In genomic region chr1:247300491-247301175, GRCh38 we compare ENCODE assay signal across 23 cellular contexts. TPM values are rescaled to one million over a fixed set of nuclear protein-coding genes. Genes with fewer than 3 reads are reported as not detected.
A peak's percentile ranks its signal among the peaks of the same experiment; 100 is the strongest.
DNase-seq lines count a peak whose midpoint lies in the region; ATAC-seq, FAIRE-seq and TF ChIP-seq lines count a peak whose summit lies in the region.
"Had no signal": no experiment of that assay in that cellular context is flagged by ENCODE, and none has a peak within 500 bp of the region (broad histone marks: within the 10 kb centered on the region; RNA-seq: fewer than 3 reads in every experiment).

No MANE protein-coding gene starts in this region.

- 0 out of 2 replicates have a peak, but pooled peaks cover 2% of the 10 kb centered on the region for H3K79me1 ChIP-seq in H1 (ENCODE audit: low read depth, low read length)

- no peak overlapping the region for H3K14ac ChIP-seq in H1 (ENCODE audit: insufficient read length)

- no peak for FAIRE-seq in H1 (lab: Jason Lieb, UNC)
- FAIRE-seq: A204.1, G401.6, GM12891 had no signal

- no peak overlapping the region for H4K91ac ChIP-seq in H1 (replicated peaks; ENCODE audit: insufficient read length, low read length)

- no peak overlapping the region for H3K23ac ChIP-seq in H1 (ENCODE audit: insufficient read length)

- no peak overlapping the region for H3K4ac ChIP-seq in H1 (replicated peaks; ENCODE audit: insufficient read length, low read depth, low read length)

- H3K36me3 Mint-ChIP-seq in nephron progenitor cell (ENCODE audit: low read depth): peaks cover 93% of the 10 kb centered on the region

- no peak overlapping the region for H2BK20ac ChIP-seq in H1 (ENCODE audit: low read length)

- no peak overlapping the region for H4K8ac ChIP-seq in H1 (ENCODE audit: extremely low read depth, insufficient read depth, low read length)

- no peak overlapping the region for H3K4me3 ChIP-seq in H1 (ENCODE audit: extremely low read depth in 1 of 4, insufficient read depth in 2 of 4, low read depth in 3 of 4, low read length in 4 of 4)
- no peak overlapping the region for H3K4me3 ChIP-seq in aorta (ENCODE audit: low read length in 2 of 2)
- H3K4me3 ChIP-seq: BLaER1 had no signal

- H4K5ac ChIP-seq in H1 (ENCODE audit: insufficient read length, low read depth, low read length): no peak overlapping the region

- peaks cover 9% of the 10 kb centered on the region for H3K4me1 Mint-ChIP-seq in nephron progenitor cell
- H3K4me1 Mint-ChIP-seq: CD14-positive monocyte had no signal

- no peak for TF ChIP-seq RAD21 in H1 (IDR thresholded peaks at IDR 0.05 in 1 of 2, conservative IDR thresholded peaks at IDR 0.05 in 1 of 2; ENCODE audit: low read depth in 2 of 2, low read length in 2 of 2)

- no peaks in the 10 kb centered on the region for H3K79me2 ChIP-seq in H1 (ENCODE audit: control insufficient read depth in 1 of 2, insufficient read depth in 2 of 2, low read length in 2 of 2)

- no peaks in the 10 kb centered on the region; the same call in 1 of the 2 replicates for H3K23me2 ChIP-seq in H1 (ENCODE audit: low read depth, low read length)

- TF ChIP-seq CTCF in H1 (IDR thresholded peaks at IDR 0.05; ENCODE audit: control extremely low read depth in 1 of 3, insufficient read depth in 1 of 3, low read depth in 1 of 3, low read length in 3 of 3): no peak
- TF ChIP-seq CTCF in nephron progenitor cell (IDR thresholded peaks at IDR 0.05): no peak

- H3K9me3 ChIP-seq in H1 (ENCODE audit: insufficient read depth in 2 of 2, low read depth in 1 of 2, low read length in 1 of 2) (peaks cover 0 to 8% of the 10 kb centered on the region in 2 experiments; a peak in 1 of 4 replicates), aorta (ENCODE audit: control insufficient read depth, low read length) (no peaks in the 10 kb centered on the region)
- H3K9me3 ChIP-seq: BE2C, BLaER1 had no signal

- CTCF ChIA-PET in H1 (lab: Charles Lee; ENCODE audit: partially characterized antibody): interaction anchor here (1.1 to 1.8 kb wide), 3 partner anchors 9 to 24 kb away, joined by 3 to 5 read pairs (median 4); no protein-coding TSS in a partner anchor

- H3K36me3 ChIP-seq in H1 (ENCODE audit: control insufficient read depth in 2 of 4, insufficient read depth in 4 of 4, low read length in 3 of 4) (peaks cover 26 to 60% (median 47%) of the 10 kb centered on the region in 4 experiments), aorta (ENCODE audit: control insufficient read depth in 1 of 2, insufficient read depth in 2 of 2, low read length in 1 of 2) (peaks cover 0 to 4% of the 10 kb centered on the region in 2 donors)

- H2BK5ac ChIP-seq in H1 (ENCODE audit: low read depth, low read length): no peak overlapping the region

- DNase-seq in H1 (ENCODE audit: low read depth in 1 of 2, low spot score in 2 of 2) (no peak), mesenteric fat pad (ENCODE audit: low spot score) (peak; percentile 87), aorta (no peak), nephron progenitor cell (no peak), dedifferentiated amniotic fluid mesenchymal stem cell (ENCODE audit: extremely low spot score) (no peak), GM19238 (ENCODE audit: insufficient read length, low spot score) (no peak)
- DNase-seq: 8988T; ACHN; BE2C; C1 segment of cervical spinal cord; CD4-positive, alpha-beta memory T cell; CD4-positive, CD25-positive, alpha-beta regulatory T cell; CD8-positive, alpha-beta memory T cell; COR-L47; DMS79 treated with DMSO at 0.1 percent for 48 hours; GF-D8 had no signal

- TF ChIP-seq POLR2A in H1 (IDR thresholded peaks at IDR 0.05; ENCODE audit: control extremely low read depth in 1 of 2, low read depth in 2 of 2, low read length in 2 of 2): no peak

- no peak overlapping the region for H3K4me2 ChIP-seq in H1 (ENCODE audit: insufficient read depth in 1 of 2, low read depth in 2 of 2, low read length in 2 of 2)
- H3K4me2 ChIP-seq: BLaER1 had no signal

- H3K4me3 Mint-ChIP-seq in nephron progenitor cell: no peak overlapping the region
- H3K4me3 Mint-ChIP-seq: CD14-positive monocyte; CD4-positive, alpha-beta memory T cell; CD4-positive, CD25-positive, alpha-beta regulatory T cell; CD8-positive, alpha-beta memory T cell had no signal

- H3K56ac ChIP-seq in H1 (replicated peaks; ENCODE audit: insufficient read length, low read depth, low read length): no peak overlapping the region

- H3K27me3 Mint-ChIP-seq in nephron progenitor cell (ENCODE audit: low read depth, poor library complexity): peaks cover 4% of the 10 kb centered on the region
- H3K27me3 Mint-ChIP-seq: CD4-positive, alpha-beta memory T cell; CD4-positive, CD25-positive, alpha-beta regulatory T cell had no signal

- peak; percentile 3 for ATAC-seq in aorta (ENCODE audit: low FRiP score)

- H3K27ac Mint-ChIP-seq in nephron progenitor cell: no peak overlapping the region
- H3K27ac Mint-ChIP-seq: CD4-positive, alpha-beta memory T cell; CD4-positive, CD25-positive, alpha-beta regulatory T cell; CD8-positive, alpha-beta memory T cell had no signal

- no peak overlapping the region for H2BK12ac ChIP-seq in H1 (ENCODE audit: low read depth, low read length)

- H3K4me1 ChIP-seq in H1 (replicated peaks in 1 of 4; ENCODE audit: control insufficient read depth in 3 of 4, insufficient read depth in 4 of 4, low read length in 3 of 4) (peaks cover 7 to 26% (median 25%) of the 10 kb centered on the region in 4 experiments), aorta (ENCODE audit: control insufficient read depth in 1 of 2, insufficient read depth in 2 of 2, low read length in 2 of 2) (no peaks in the 10 kb centered on the region)
- H3K4me1 ChIP-seq: BE2C, BLaER1 had no signal

- H3K9ac ChIP-seq in H1 (replicated peaks in 1 of 4; ENCODE audit: extremely low read depth in 1 of 4, low read depth in 3 of 4, low read length in 3 of 4): no peak overlapping the region
- H3K9ac ChIP-seq: BLaER1 had no signal

- H3K27ac ChIP-seq in H1 (ENCODE audit: low read depth, low read length): no peak overlapping the region
- H3K27ac ChIP-seq in aorta (ENCODE audit: low read depth in 1 of 2, low read length in 2 of 2): no peak overlapping the region
- H3K27ac ChIP-seq: BLaER1 had no signal

- 96% methylated on average over 47 of the region's 47 CpGs; no CpG with 5 or more reads in 1 of the 2 experiments for WGBS in H1 (ENCODE audit: extremely low coverage in 1 of 2, insufficient coverage in 1 of 2, insufficient read length in 1 of 2, insufficient replicate concordance in 2 of 2, low coverage in 1 of 2, low lambda C conversion rate in 2 of 2, missing lambda C conversion rate in 1 of 2), 2 experiments
- WGBS in aorta, 2 donors: 97 to 98% methylated on average over 47 of the region's 47 CpGs

- H2AK5ac ChIP-seq in H1 (ENCODE audit: low read depth, low read length): 0 out of 2 replicates have a peak overlapping the region, but pooled peaks have one; percentile 19

- no peak overlapping the region for H2BK15ac ChIP-seq in H1 (ENCODE audit: low read length)

- H2BK120ac ChIP-seq in H1 (replicated peaks; ENCODE audit: low read depth, low read length): no peak overlapping the region

- H2AFZ ChIP-seq in H1 (ENCODE audit: low read length): no peak overlapping the region

- intact Hi-C loops in aorta (cut with DNase I): no loop called here

- H3K27me3 ChIP-seq in H1 (replicated peaks in 1 of 4; ENCODE audit: control insufficient read depth in 3 of 4, extremely low read depth in 1 of 4, insufficient read depth in 3 of 4, low read length in 3 of 4) (no peaks in the 10 kb centered on the region), aorta (ENCODE audit: control insufficient read depth in 1 of 2, insufficient read depth in 2 of 2, low read length in 1 of 2) (no peaks in the 10 kb centered on the region)
- H3K27me3 ChIP-seq: BE2C, BLaER1 had no signal

- TF ChIP-seq EP300 in H1 (IDR thresholded peaks at IDR 0.05; ENCODE audit: borderline replicate concordance in 1 of 2, low read depth in 2 of 2, low read length in 2 of 2): no peak

- no peaks in the 10 kb centered on the region for H4K20me1 ChIP-seq in H1 (replicated peaks in 1 of 2; ENCODE audit: control insufficient read depth in 1 of 2, insufficient read depth in 2 of 2, low read length in 2 of 2)
- H4K20me1 ChIP-seq: BLaER1 had no signal

- no peaks in the 10 kb centered on the region for H3K9me3 Mint-ChIP-seq in nephron progenitor cell
- H3K9me3 Mint-ChIP-seq: CD4-positive, alpha-beta memory T cell; CD8-positive, alpha-beta memory T cell had no signal

- POLR2A ChIA-PET in H1 (lab: Charles Lee; ENCODE audit: partially characterized antibody): interaction anchor here (0.8 to 8.1 kb wide), 11 partner anchors 9 to 176 kb away, joined by 3 to 46 read pairs (median 4); partner anchors contain the start of gene ZNF496

- no peak overlapping the region for H3K18ac ChIP-seq in H1 (ENCODE audit: extremely low read depth, low read length)

TF ChIP-seq in H1, 55 proteins besides CTCF, POLR2A, EP300 and RAD21 (continues in another document):
- TF ChIP-seq, protein P1, sequence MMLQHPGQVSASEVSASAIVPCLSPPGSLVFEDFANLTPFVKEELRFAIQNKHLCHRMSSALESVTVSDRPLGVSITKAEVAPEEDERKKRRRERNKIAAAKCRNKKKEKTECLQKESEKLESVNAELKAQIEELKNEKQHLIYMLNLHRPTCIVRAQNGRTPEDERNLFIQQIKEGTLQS (IDR thresholded peaks at IDR 0.05; ENCODE audit: insufficient read depth, low read depth, low read length): no peak
- no peak for TF ChIP-seq ZNF274 (IDR thresholded peaks at IDR 0.05; ENCODE audit: borderline replicate concordance, extremely low read depth, low read length)

RNA-seq across cellular contexts. Expression of gene ZNF496, which starts 31.0 kb away (rescaled TPM):
- total RNA-seq in H1 (2021; fragmentation: NEBNext Ultra II Directional; extraction: Animal tissue kit (Norgen Biotek cat#: 25700)): 64.2 and 71.4 TPM in 2 replicates
- 27.9 and 37.9 TPM in 2 replicates for polyA plus RNA-seq in H1 (2011; rRNA removed)
- polyA plus RNA-seq in H1 (2011; cell fraction: cytosol; rRNA removed): 42.8 TPM
- polyA plus RNA-seq in H1 (2011; cell fraction: nucleus; rRNA removed): 51.4 TPM
- 31.0 to 41.1 TPM (median 37.4 TPM) in 4 replicates for polyA plus RNA-seq in H1 (2012, experiment 1 of 2)
- polyA plus RNA-seq in H1 (2012, experiment 2 of 2): 31.9 TPM
- 25.3 TPM for polyA plus RNA-seq in H1 (2013, experiment 1 of 2)
- 25.6 TPM for polyA plus RNA-seq in H1 (2013, experiment 2 of 2)
- 67.6 and 73.6 TPM in 2 replicates for polyA minus RNA-seq in H1 (2011; rRNA and poly(A)+ RNA removed)
- 49.5 TPM for polyA minus RNA-seq in H1 (2011; cell fraction: cytosol; rRNA and poly(A)+ RNA removed)
- 46.4 TPM for polyA minus RNA-seq in H1 (2011; cell fraction: nucleus; rRNA and poly(A)+ RNA removed)
- 14.4 TPM for total RNA-seq in mesenteric fat pad
- total RNA-seq in aorta: 10 to 100 TPM; 23.1 to 29.0 TPM
- polyA plus RNA-seq in aorta: 10 to 100 TPM in 1 of 2 donors, 1 to 10 TPM in 1; 4.1 to 17.9 TPM

RNA-seq across cellular contexts. Expression of gene VN1R5, which starts 44.8 kb away (rescaled TPM):
- not detected in 2 replicates for total RNA-seq in H1 (2021; fragmentation: NEBNext Ultra II Directional; extraction: Animal tissue kit (Norgen Biotek cat#: 25700))
- polyA plus RNA-seq in H1 (2011; rRNA removed): not detected in 2 replicates
- polyA plus RNA-seq in H1 (2011; cell fraction: cytosol; rRNA removed): not detected
- not detected for polyA plus RNA-seq in H1 (2011; cell fraction: nucleus; rRNA removed)
- not detected in 4 replicates for polyA plus RNA-seq in H1 (2012, experiment 1 of 2)
- not detected for polyA plus RNA-seq in H1 (2012, experiment 2 of 2)
- not detected for polyA plus RNA-seq in H1 (2013, experiment 1 of 2)
- not detected for polyA plus RNA-seq in H1 (2013, experiment 2 of 2)
- polyA minus RNA-seq in H1 (2011; rRNA and poly(A)+ RNA removed): not detected in 2 replicates
- not detected for polyA minus RNA-seq in H1 (2011; cell fraction: cytosol; rRNA and poly(A)+ RNA removed)
- polyA minus RNA-seq in H1 (2011; cell fraction: nucleus; rRNA and poly(A)+ RNA removed): not detected
- not detected for total RNA-seq in mesenteric fat pad
- total RNA-seq in aorta: not detected
- not detected for polyA plus RNA-seq in aorta
- total RNA-seq: A673; CD4-positive, alpha-beta memory T cell; CD4-positive, CD25-positive, alpha-beta regulatory T cell; CD8-positive, alpha-beta memory T cell had no signal
- polyA plus RNA-seq: AG04450; CD14-positive monocyte; CD4-positive, alpha-beta memory T cell; CD4-positive, CD25-positive, alpha-beta regulatory T cell; CD8-positive, alpha-beta memory T cell had no signal
